8 cellular contexts compared by ENCODE assay signal in genomic region chr15:29430831-29431230, GRCh38.
"Had no signal": no experiment of that assay in that cellular context is flagged by ENCODE, and none has a peak within 500 bp of the region (broad histone marks: within the 10 kb centered on the region; RNA-seq: fewer than 3 reads in every experiment).

No MANE protein-coding gene starts in this region.

- FAIRE-seq: G401.6, GM12878, GM12891, GM12892, GM18507, GM19239 had no signal

- DNase-seq: GDM1, GF-D8 had no signal

- H3K4me3 ChIP-seq: GM12878 had no signal

- ATAC-seq: GM12878 had no signal
